ENCODE assay signal across 30 cellular contexts in genomic region chrX:30241724-30242415, GRCh38. TPM values are rescaled to one million over a fixed set of nuclear protein-coding genes. Genes with fewer than 3 reads are reported as not detected.
"Had no signal": no experiment of that assay in that cellular context is flagged by ENCODE, and none has a peak within 500 bp of the region (broad histone marks: within the 10 kb centered on the region; RNA-seq: fewer than 3 reads in every experiment).

A gene with protein sequence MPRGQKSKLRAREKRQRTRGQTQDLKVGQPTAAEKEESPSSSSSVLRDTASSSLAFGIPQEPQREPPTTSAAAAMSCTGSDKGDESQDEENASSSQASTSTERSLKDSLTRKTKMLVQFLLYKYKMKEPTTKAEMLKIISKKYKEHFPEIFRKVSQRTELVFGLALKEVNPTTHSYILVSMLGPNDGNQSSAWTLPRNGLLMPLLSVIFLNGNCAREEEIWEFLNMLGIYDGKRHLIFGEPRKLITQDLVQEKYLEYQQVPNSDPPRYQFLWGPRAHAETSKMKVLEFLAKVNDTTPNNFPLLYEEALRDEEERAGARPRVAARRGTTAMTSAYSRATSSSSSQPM (plus strand): TSS chrX:30242000. CDS start chrX:30242136, 136 bp downstream.

- H3K4me3 ChIP-seq: colonic mucosa, dorsolateral prefrontal cortex, esophagus muscularis mucosa, hepatocyte, left ventricle myocardium inferior, pancreas, psoas muscle, right atrium auricular region, tibial artery had no signal

- H3K36me3 ChIP-seq: colonic mucosa, esophagus muscularis mucosa, left ventricle myocardium inferior, neutrophil, pancreas, right atrium auricular region, tibial artery, WERI-Rb-1 had no signal

- H3K4me3 Mint-ChIP-seq: activated naive CD8-positive, alpha-beta T cell treated with anti-CD3 and anti-CD28 coated beads for 36 hours; activated T-cell treated with anti-CD3 and anti-CD28 coated beads, Interleukin-2, amount 50 U/mL, for 4 hours; effector memory CD8-positive, alpha-beta T cell; mesothelial cell of epicardium; naive thymus-derived CD8-positive, alpha-beta T cell had no signal

- H2AFZ ChIP-seq: hepatocyte had no signal

- H3K4me2 ChIP-seq: hepatocyte had no signal

- FAIRE-seq: bronchial epithelial cell, frontal cortex, pancreas had no signal

- H3K27me3 Mint-ChIP-seq: activated naive CD8-positive, alpha-beta T cell treated with anti-CD3 and anti-CD28 coated beads for 36 hours; effector memory CD8-positive, alpha-beta T cell; naive thymus-derived CD8-positive, alpha-beta T cell had no signal

- H3K36me3 Mint-ChIP-seq: activated naive CD8-positive, alpha-beta T cell treated with anti-CD3 and anti-CD28 coated beads for 36 hours; mesothelial cell of epicardium; naive thymus-derived CD8-positive, alpha-beta T cell had no signal

- ATAC-seq: activated T-cell treated with anti-CD3 and anti-CD28 coated beads, Interleukin-2, amount 50 U/mL, for 4 hours; effector memory CD8-positive, alpha-beta T cell; naive thymus-derived CD8-positive, alpha-beta T cell; pancreas; psoas muscle had no signal

- H3K4me1 ChIP-seq: colonic mucosa, esophagus muscularis mucosa, left ventricle myocardium inferior, pancreas, psoas muscle, right atrium auricular region, tibial artery had no signal

- H3K9me3 Mint-ChIP-seq: activated naive CD8-positive, alpha-beta T cell treated with anti-CD3 and anti-CD28 coated beads for 36 hours; activated T-cell treated with anti-CD3 and anti-CD28 coated beads, Interleukin-2, amount 50 U/mL, for 4 hours; naive thymus-derived CD8-positive, alpha-beta T cell had no signal

- H3K79me2 ChIP-seq: hepatocyte had no signal

- H3K4me1 Mint-ChIP-seq: activated naive CD8-positive, alpha-beta T cell treated with anti-CD3 and anti-CD28 coated beads for 36 hours; naive thymus-derived CD8-positive, alpha-beta T cell had no signal

- H3K27ac ChIP-seq: colonic mucosa, dorsolateral prefrontal cortex, esophagus muscularis mucosa, hepatocyte, left ventricle myocardium inferior, neutrophil, pancreas, psoas muscle, right atrium auricular region, tibial artery, WERI-Rb-1 had no signal

- H3K27me3 ChIP-seq: colonic mucosa, esophagus muscularis mucosa, hepatocyte, neutrophil, right atrium auricular region, tibial artery had no signal

- H3K27ac Mint-ChIP-seq: activated naive CD8-positive, alpha-beta T cell treated with anti-CD3 and anti-CD28 coated beads for 36 hours; effector memory CD8-positive, alpha-beta T cell; mesothelial cell of epicardium; naive thymus-derived CD8-positive, alpha-beta T cell had no signal

- H3K9me3 ChIP-seq: colonic mucosa, esophagus muscularis mucosa, left ventricle myocardium inferior, neutrophil, pancreas, psoas muscle, right atrium auricular region, tibial artery had no signal

- DNase-seq: activated CD4-positive, alpha-beta T cell treated with anti-CD3 and anti-CD28 coated beads, Interleukin-2, amount 50 U/mL, for 4 hours; activated CD8-positive, alpha-beta memory T cell treated with anti-CD3 and anti-CD28 coated beads for 24 hours; activated CD8-positive, alpha-beta memory T cell treated with anti-CD3 and anti-CD28 coated beads, Interleukin-2, amount 50 U/mL, for 4 hours; activated naive CD4-positive, alpha-beta T cell treated with Interleukin-2 at 50 U/mL for 16 hours; activated naive CD8-positive, alpha-beta T cell treated with anti-CD3 and anti-CD28 coated beads for 36 hours; activated T-cell treated with anti-CD3 and anti-CD28 coated beads, Interleukin-2, amount 50 U/mL, for 4 hours; amniotic stem cell; colonic mucosa; dorsolateral prefrontal cortex; effector memory CD8-positive, alpha-beta T cell; glutamatergic neuron; left ventricle myocardium inferior; naive thymus-derived CD8-positive, alpha-beta T cell; pancreas; psoas muscle; stimulated activated CD4-positive, alpha-beta T cell treated with anti-CD3 and anti-CD28 coated beads, Interleukin-4, amount 100 ng/mL, for 24 hours; stimulated activated naive CD4-positive, alpha-beta T cell treated with Interleukin-2 at 50 U/mL for 16 hours; tibial artery; WERI-Rb-1 had no signal

RNA-seq across cellular contexts. Expression of the gene that starts here (rescaled TPM):
- total RNA-seq: activated naive CD8-positive, alpha-beta T cell treated with anti-CD3 and anti-CD28 coated beads for 36 hours; activated T-cell treated with anti-CD3 and anti-CD28 coated beads, Interleukin-2, amount 50 U/mL, for 4 hours; bronchial epithelial cell; colonic mucosa; esophagus muscularis mucosa; frontal cortex; hepatocyte; left ventricle myocardium inferior; lung microvascular endothelial cell; mesothelial cell of epicardium; naive thymus-derived CD8-positive, alpha-beta T cell; pancreas; psoas muscle; right atrium auricular region; subcutaneous adipose tissue; T-helper 2 cell treated with Interferon-gamma antibody and Interleukin-4, amounts not matched to agents 100 ng/mL and 5 ng/mL, for 36 hours; urinary bladder had no signal
- polyA plus RNA-seq: hepatocyte; naive thymus-derived CD8-positive, alpha-beta T cell; pancreas; psoas muscle; urinary bladder had no signal
